11 cellular contexts compared by ENCODE assay signal in the genomic region with DNA sequence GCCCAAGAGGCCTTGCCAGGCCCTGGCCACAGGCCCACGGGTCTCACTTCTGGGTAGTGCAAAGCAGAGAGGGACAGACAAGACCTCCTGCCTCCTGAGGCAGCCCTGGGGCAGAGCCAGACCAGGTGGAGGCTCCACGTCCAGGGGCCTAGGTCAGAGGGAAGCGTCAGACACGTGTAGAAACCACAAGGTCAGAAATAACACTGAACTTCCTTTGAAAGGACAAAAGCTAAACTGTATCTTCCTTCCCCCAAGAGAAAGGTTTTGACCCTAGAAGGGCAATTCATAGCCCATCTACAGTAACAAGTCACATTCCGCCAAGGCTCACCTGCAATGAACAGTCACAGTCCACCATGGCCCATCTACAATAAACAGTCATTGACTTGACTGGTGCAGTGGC. TPM values are rescaled to one million over a fixed set of nuclear protein-coding genes. Genes with fewer than 3 reads are reported as not detected.
DNase-seq lines count a peak whose midpoint lies in the region; ATAC-seq and TF ChIP-seq lines count a peak whose summit lies in the region.
"Had no signal": no experiment of that assay in that cellular context is flagged by ENCODE, and none has a peak within 500 bp of the region (broad histone marks: within the 10 kb centered on the region; RNA-seq: fewer than 3 reads in every experiment).

No MANE protein-coding gene starts in this region.

- no peak for TF ChIP-seq POLR2A in suprapubic skin (IDR thresholded peaks at IDR 0.05)
- TF ChIP-seq POLR2A in gastroesophageal sphincter (IDR thresholded peaks at IDR 0.05) = no peak

- H2AFZ ChIP-seq in Karpas-422 (ENCODE audit: low read length) = no peak overlapping the region
- H2AFZ ChIP-seq: neural progenitor cell had no signal

- H3K27me3 ChIP-seq in suprapubic skin (no peaks in the 10 kb centered on the region), gastroesophageal sphincter (no peaks in the 10 kb centered on the region), Karpas-422 (ENCODE audit: low read length) (no peaks in the 10 kb centered on the region)
- H3K27me3 ChIP-seq: neural progenitor cell had no signal

- no peaks in the 10 kb centered on the region for H4K20me1 ChIP-seq in Karpas-422 (ENCODE audit: insufficient read depth, low read depth, low read length)

- TF ChIP-seq EP300 in suprapubic skin (IDR thresholded peaks at IDR 0.05) (no peak), gastroesophageal sphincter (IDR thresholded peaks at IDR 0.05) (no peak)

- peaks cover 21% of the 10 kb centered on the region for H3K36me3 ChIP-seq in suprapubic skin
- H3K36me3 ChIP-seq in gastroesophageal sphincter = no peaks in the 10 kb centered on the region
- no peaks in the 10 kb centered on the region for H3K36me3 ChIP-seq in Karpas-422 (ENCODE audit: insufficient read depth, low read length)
- H3K36me3 ChIP-seq: neural progenitor cell had no signal

- H3K27ac ChIP-seq in suprapubic skin = peak overlapping the region; percentile 98
- no peak overlapping the region for H3K27ac ChIP-seq in gastroesophageal sphincter
- H3K27ac ChIP-seq in Karpas-422 (ENCODE audit: low read length) = no peak overlapping the region
- H3K27ac ChIP-seq: neural progenitor cell had no signal

- peak; percentile 93 for DNase-seq in RPMI8226
- no peak for DNase-seq in suprapubic skin (ENCODE audit: low spot score in 2 of 2)
- no peak for DNase-seq in Karpas-422
- DNase-seq in left cardiac atrium = no peak
- DNase-seq: Caco-2, substantia nigra had no signal

- ATAC-seq in GM18909 (IDR thresholded peaks at IDR 0.05; ENCODE audit: poor library complexity, unreplicated experiment) (peak; percentile 61), HG02623 (IDR thresholded peaks at IDR 0.05; ENCODE audit: unreplicated experiment) (peak; percentile 66), gastroesophageal sphincter (no peak), GM19467 (IDR thresholded peaks at IDR 0.05; ENCODE audit: unreplicated experiment) (no peak), left cardiac atrium (no peak)

- H3K9me3 ChIP-seq in suprapubic skin (no peaks in the 10 kb centered on the region), gastroesophageal sphincter (no peaks in the 10 kb centered on the region), Karpas-422 (ENCODE audit: low read length) (no peaks in the 10 kb centered on the region)
- H3K9me3 ChIP-seq: Caco-2 had no signal

- H3K4me3 ChIP-seq in suprapubic skin = no peak overlapping the region
- no peak overlapping the region for H3K4me3 ChIP-seq in gastroesophageal sphincter
- no peak overlapping the region for H3K4me3 ChIP-seq in Karpas-422 (ENCODE audit: low read length)
- H3K4me3 ChIP-seq: neural progenitor cell had no signal

- no peaks in the 10 kb centered on the region for H3K9me2 ChIP-seq in Karpas-422 (replicated peaks; ENCODE audit: insufficient read depth, low read length)

- peaks cover 3% of the 10 kb centered on the region; the same call in 1 of the 2 replicates for H3K79me2 ChIP-seq in Karpas-422 (ENCODE audit: low read length)

- intact Hi-C loops in left cardiac atrium (cut with DNase I) = no loop called here

- H3K4me1 ChIP-seq in suprapubic skin (peaks cover 77% of the 10 kb centered on the region), gastroesophageal sphincter (no peaks in the 10 kb centered on the region), Karpas-422 (ENCODE audit: low read length) (peaks cover 8% of the 10 kb centered on the region)
- H3K4me1 ChIP-seq: neural progenitor cell had no signal

- TF ChIP-seq CTCF in suprapubic skin (IDR thresholded peaks at IDR 0.05) (no peak), gastroesophageal sphincter (IDR thresholded peaks at IDR 0.05) (no peak)

- no peak overlapping the region for H3K9ac ChIP-seq in Karpas-422 (ENCODE audit: low read length)
- H3K9ac ChIP-seq: neural progenitor cell had no signal

- 71% methylated on average over 5 of the region's 5 CpGs for WGBS in suprapubic skin
- 82 to 90% methylated on average over 3 to 5 of the region's 5 CpGs for WGBS in gastroesophageal sphincter (ENCODE audit: low coverage in 1 of 2), 2 donors

- H3K4me2 ChIP-seq in Karpas-422 (ENCODE audit: low read depth, low read length, poor library complexity, severe bottlenecking) = no peak overlapping the region
- H3K4me2 ChIP-seq: neural progenitor cell had no signal

RNA-seq across cellular contexts. Expression of gene SDC1, which starts 17.9 kb away (rescaled TPM):
- total RNA-seq in suprapubic skin = 100 to 1,000 TPM; 258 to 892 (median 636) TPM
- total RNA-seq in gastroesophageal sphincter = 10 to 100 TPM in 1 of 4 donors, 1 to 10 TPM in 3; 1.1 to 29.5 (median 1.8) TPM
- total RNA-seq in Karpas-422 (2014; rRNA removed; shearing (Covaris generic); ENCODE audit: low replicate concordance) = 11.5 and 25.1 TPM in 2 replicates
- total RNA-seq in left cardiac atrium = under 1 TPM; 0.21 to 0.50 TPM

Comparison
In these comparisons a context has a peak if more than half of its experiments do, and no peak if none do; other contexts are left out.
1. ATAC-seq: peak in GM18909 (single experiment) and HG02623 (single experiment); none in gastroesophageal sphincter (single experiment), GM19467 (single experiment) and left cardiac atrium (0 of 2).